1 cellular context compared by ENCODE assay signal in genomic region chr1:19436716-19437476, GRCh38.
TF ChIP-seq lines count a peak whose summit lies in the region.

No MANE protein-coding gene starts in this region.

TF ChIP-seq in HepG2, 621 proteins besides CTCF, POLR2A, EP300 and RAD21 (continued from another document and continues in another):
- TF ChIP-seq, protein P1, sequence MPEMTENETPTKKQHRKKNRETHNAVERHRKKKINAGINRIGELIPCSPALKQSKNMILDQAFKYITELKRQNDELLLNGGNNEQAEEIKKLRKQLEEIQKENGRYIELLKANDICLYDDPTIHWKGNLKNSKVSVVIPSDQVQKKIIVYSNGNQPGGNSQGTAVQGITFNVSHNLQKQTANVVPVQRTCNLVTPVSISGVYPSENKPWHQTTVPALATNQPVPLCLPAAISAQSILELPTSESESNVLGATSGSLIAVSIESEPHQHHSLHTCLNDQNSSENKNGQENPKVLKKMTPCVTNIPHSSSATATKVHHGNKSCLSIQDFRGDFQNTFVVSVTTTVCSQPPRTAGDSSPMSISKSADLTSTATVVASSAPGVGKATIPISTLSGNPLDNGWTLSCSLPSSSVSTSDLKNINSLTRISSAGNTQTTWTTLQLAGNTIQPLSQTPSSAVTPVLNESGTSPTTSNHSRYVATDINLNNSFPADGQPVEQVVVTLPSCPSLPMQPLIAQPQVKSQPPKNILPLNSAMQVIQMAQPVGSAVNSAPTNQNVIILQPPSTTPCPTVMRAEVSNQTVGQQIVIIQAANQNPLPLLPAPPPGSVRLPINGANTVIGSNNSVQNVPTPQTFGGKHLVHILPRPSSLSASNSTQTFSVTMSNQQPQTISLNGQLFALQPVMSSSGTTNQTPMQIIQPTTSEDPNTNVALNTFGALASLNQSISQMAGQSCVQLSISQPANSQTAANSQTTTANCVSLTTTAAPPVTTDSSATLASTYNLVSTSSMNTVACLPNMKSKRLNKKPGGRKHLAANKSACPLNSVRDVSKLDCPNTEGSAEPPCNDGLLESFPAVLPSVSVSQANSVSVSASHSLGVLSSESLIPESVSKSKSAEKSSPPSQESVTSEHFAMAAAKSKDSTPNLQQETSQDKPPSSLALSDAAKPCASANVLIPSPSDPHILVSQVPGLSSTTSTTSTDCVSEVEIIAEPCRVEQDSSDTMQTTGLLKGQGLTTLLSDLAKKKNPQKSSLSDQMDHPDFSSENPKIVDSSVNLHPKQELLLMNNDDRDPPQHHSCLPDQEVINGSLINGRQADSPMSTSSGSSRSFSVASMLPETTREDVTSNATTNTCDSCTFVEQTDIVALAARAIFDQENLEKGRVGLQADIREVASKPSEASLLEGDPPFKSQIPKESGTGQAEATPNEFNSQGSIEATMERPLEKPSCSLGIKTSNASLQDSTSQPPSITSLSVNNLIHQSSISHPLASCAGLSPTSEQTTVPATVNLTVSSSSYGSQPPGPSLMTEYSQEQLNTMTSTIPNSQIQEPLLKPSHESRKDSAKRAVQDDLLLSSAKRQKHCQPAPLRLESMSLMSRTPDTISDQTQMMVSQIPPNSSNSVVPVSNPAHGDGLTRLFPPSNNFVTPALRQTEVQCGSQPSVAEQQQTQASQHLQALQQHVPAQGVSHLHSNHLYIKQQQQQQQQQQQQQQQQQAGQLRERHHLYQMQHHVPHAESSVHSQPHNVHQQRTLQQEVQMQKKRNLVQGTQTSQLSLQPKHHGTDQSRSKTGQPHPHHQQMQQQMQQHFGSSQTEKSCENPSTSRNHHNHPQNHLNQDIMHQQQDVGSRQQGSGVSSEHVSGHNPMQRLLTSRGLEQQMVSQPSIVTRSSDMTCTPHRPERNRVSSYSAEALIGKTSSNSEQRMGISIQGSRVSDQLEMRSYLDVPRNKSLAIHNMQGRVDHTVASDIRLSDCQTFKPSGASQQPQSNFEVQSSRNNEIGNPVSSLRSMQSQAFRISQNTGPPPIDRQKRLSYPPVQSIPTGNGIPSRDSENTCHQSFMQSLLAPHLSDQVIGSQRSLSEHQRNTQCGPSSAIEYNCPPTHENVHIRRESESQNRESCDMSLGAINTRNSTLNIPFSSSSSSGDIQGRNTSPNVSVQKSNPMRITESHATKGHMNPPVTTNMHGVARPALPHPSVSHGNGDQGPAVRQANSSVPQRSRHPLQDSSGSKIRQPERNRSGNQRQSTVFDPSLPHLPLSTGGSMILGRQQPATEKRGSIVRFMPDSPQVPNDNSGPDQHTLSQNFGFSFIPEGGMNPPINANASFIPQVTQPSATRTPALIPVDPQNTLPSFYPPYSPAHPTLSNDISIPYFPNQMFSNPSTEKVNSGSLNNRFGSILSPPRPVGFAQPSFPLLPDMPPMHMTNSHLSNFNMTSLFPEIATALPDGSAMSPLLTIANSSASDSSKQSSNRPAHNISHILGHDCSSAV (CRISPR knock-in tag; IDR thresholded peaks at IDR 0.05; ENCODE audit: borderline replicate concordance): no peak
- no peak for TF ChIP-seq ZNF605 (CRISPR knock-in tag; IDR thresholded peaks at IDR 0.05)
- TF ChIP-seq ZNF788 (CRISPR knock-in tag; IDR thresholded peaks at IDR 0.05; ENCODE audit: borderline replicate concordance): no peak; the same call in 1 of the 2 replicates
- TF ChIP-seq KLF9 (CRISPR knock-in tag; IDR thresholded peaks at IDR 0.05; ENCODE audit: low read depth): peak; percentile 81; the same call in 1 of the 2 replicates
- no peak for TF ChIP-seq TFE3 (CRISPR knock-in tag; IDR thresholded peaks at IDR 0.05)
- no peak for TF ChIP-seq ZNF850 (CRISPR knock-in tag; conservative IDR thresholded peaks at IDR 0.05)
- TF ChIP-seq HNRNPK (IDR thresholded peaks at IDR 0.05; ENCODE audit: low read depth, low read length, poor library complexity, severe bottlenecking): no peak
- TF ChIP-seq FOXA1 (IDR thresholded peaks at IDR 0.05): no peak
- peak; percentile 77 for TF ChIP-seq FOXA1 (CRISPR knock-in tag; IDR thresholded peaks at IDR 0.05)
- TF ChIP-seq SIN3B (IDR thresholded peaks at IDR 0.05; ENCODE audit: low read length): no peak
- TF ChIP-seq ZNF317 (CRISPR knock-in tag; IDR thresholded peaks at IDR 0.05): 0 out of 2 replicates have a peak, but pooled peaks have one; percentile 48
- no peak for TF ChIP-seq ZNF260 (CRISPR knock-in tag; IDR thresholded peaks at IDR 0.05; ENCODE audit: borderline replicate concordance, low read depth)
- TF ChIP-seq, protein P2, sequence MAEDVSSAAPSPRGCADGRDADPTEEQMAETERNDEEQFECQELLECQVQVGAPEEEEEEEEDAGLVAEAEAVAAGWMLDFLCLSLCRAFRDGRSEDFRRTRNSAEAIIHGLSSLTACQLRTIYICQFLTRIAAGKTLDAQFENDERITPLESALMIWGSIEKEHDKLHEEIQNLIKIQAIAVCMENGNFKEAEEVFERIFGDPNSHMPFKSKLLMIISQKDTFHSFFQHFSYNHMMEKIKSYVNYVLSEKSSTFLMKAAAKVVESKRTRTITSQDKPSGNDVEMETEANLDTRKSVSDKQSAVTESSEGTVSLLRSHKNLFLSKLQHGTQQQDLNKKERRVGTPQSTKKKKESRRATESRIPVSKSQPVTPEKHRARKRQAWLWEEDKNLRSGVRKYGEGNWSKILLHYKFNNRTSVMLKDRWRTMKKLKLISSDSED (CRISPR knock-in tag; IDR thresholded peaks at IDR 0.05): no peak
- TF ChIP-seq, protein P3, sequence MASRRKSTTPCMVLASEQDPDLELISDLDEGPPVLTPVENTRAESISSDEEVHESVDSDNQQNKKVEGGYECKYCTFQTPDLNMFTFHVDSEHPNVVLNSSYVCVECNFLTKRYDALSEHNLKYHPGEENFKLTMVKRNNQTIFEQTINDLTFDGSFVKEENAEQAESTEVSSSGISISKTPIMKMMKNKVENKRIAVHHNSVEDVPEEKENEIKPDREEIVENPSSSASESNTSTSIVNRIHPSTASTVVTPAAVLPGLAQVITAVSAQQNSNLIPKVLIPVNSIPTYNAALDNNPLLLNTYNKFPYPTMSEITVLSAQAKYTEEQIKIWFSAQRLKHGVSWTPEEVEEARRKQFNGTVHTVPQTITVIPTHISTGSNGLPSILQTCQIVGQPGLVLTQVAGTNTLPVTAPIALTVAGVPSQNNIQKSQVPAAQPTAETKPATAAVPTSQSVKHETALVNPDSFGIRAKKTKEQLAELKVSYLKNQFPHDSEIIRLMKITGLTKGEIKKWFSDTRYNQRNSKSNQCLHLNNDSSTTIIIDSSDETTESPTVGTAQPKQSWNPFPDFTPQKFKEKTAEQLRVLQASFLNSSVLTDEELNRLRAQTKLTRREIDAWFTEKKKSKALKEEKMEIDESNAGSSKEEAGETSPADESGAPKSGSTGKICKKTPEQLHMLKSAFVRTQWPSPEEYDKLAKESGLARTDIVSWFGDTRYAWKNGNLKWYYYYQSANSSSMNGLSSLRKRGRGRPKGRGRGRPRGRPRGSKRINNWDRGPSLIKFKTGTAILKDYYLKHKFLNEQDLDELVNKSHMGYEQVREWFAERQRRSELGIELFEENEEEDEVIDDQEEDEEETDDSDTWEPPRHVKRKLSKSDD (CRISPR knock-in tag; IDR thresholded peaks at IDR 0.05; ENCODE audit: low read depth): no peak
- no peak for TF ChIP-seq ZNF766 (CRISPR knock-in tag; IDR thresholded peaks at IDR 0.05; ENCODE audit: borderline replicate concordance)
- TF ChIP-seq, protein P4, sequence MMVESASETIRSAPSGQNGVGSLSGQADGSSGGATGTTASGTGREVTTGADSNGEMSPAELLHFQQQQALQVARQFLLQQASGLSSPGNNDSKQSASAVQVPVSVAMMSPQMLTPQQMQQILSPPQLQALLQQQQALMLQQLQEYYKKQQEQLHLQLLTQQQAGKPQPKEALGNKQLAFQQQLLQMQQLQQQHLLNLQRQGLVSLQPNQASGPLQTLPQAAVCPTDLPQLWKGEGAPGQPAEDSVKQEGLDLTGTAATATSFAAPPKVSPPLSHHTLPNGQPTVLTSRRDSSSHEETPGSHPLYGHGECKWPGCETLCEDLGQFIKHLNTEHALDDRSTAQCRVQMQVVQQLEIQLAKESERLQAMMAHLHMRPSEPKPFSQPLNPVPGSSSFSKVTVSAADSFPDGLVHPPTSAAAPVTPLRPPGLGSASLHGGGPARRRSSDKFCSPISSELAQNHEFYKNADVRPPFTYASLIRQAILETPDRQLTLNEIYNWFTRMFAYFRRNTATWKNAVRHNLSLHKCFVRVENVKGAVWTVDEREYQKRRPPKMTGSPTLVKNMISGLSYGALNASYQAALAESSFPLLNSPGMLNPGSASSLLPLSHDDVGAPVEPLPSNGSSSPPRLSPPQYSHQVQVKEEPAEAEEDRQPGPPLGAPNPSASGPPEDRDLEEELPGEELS (CRISPR knock-in tag; IDR thresholded peaks at IDR 0.05): peak; percentile 89
- TF ChIP-seq MBNL3 (CRISPR knock-in tag; conservative IDR thresholded peaks at IDR 0.05): no peak
- TF ChIP-seq MTERF4 (CRISPR knock-in tag; IDR thresholded peaks at IDR 0.05): no peak
- no peak; the same call in 1 of the 2 replicates for TF ChIP-seq ZNF547 (CRISPR knock-in tag; IDR thresholded peaks at IDR 0.05)
- TF ChIP-seq, protein P5, sequence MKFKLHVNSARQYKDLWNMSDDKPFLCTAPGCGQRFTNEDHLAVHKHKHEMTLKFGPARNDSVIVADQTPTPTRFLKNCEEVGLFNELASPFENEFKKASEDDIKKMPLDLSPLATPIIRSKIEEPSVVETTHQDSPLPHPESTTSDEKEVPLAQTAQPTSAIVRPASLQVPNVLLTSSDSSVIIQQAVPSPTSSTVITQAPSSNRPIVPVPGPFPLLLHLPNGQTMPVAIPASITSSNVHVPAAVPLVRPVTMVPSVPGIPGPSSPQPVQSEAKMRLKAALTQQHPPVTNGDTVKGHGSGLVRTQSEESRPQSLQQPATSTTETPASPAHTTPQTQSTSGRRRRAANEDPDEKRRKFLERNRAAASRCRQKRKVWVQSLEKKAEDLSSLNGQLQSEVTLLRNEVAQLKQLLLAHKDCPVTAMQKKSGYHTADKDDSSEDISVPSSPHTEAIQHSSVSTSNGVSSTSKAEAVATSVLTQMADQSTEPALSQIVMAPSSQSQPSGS (CRISPR knock-in tag; IDR thresholded peaks at IDR 0.05): no peak
- peak; percentile 93 for TF ChIP-seq SOX5 (CRISPR knock-in tag; IDR thresholded peaks at IDR 0.05; ENCODE audit: borderline replicate concordance)
- TF ChIP-seq POLR2AphosphoS5 (IDR thresholded peaks at IDR 0.05; ENCODE audit: low read depth, low read length): no peak
- peak; percentile 91 for TF ChIP-seq HNF4A (CRISPR knock-in tag; IDR thresholded peaks at IDR 0.05)
- no peak for TF ChIP-seq ZNF724P (CRISPR knock-in tag; IDR thresholded peaks at IDR 0.05; ENCODE audit: borderline replicate concordance)
- TF ChIP-seq SAFB2 (CRISPR knock-in tag; IDR thresholded peaks at IDR 0.05; ENCODE audit: borderline replicate concordance, low read depth): no peak
- TF ChIP-seq, protein P6, sequence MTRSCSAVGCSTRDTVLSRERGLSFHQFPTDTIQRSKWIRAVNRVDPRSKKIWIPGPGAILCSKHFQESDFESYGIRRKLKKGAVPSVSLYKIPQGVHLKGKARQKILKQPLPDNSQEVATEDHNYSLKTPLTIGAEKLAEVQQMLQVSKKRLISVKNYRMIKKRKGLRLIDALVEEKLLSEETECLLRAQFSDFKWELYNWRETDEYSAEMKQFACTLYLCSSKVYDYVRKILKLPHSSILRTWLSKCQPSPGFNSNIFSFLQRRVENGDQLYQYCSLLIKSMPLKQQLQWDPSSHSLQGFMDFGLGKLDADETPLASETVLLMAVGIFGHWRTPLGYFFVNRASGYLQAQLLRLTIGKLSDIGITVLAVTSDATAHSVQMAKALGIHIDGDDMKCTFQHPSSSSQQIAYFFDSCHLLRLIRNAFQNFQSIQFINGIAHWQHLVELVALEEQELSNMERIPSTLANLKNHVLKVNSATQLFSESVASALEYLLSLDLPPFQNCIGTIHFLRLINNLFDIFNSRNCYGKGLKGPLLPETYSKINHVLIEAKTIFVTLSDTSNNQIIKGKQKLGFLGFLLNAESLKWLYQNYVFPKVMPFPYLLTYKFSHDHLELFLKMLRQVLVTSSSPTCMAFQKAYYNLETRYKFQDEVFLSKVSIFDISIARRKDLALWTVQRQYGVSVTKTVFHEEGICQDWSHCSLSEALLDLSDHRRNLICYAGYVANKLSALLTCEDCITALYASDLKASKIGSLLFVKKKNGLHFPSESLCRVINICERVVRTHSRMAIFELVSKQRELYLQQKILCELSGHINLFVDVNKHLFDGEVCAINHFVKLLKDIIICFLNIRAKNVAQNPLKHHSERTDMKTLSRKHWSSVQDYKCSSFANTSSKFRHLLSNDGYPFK (CRISPR knock-in tag; IDR thresholded peaks at IDR 0.05; ENCODE audit: borderline replicate concordance): no peak
- TF ChIP-seq ZNF768 (CRISPR knock-in tag; IDR thresholded peaks at IDR 0.05): no peak
- no peak for TF ChIP-seq KLF12 (CRISPR knock-in tag; IDR thresholded peaks at IDR 0.05; ENCODE audit: borderline replicate concordance)
- TF ChIP-seq ZFY (CRISPR knock-in tag; IDR thresholded peaks at IDR 0.05): peak; percentile 29; the same call in 1 of the 2 replicates
- no peak for TF ChIP-seq ZNF205 (CRISPR knock-in tag; IDR thresholded peaks at IDR 0.05)
- TF ChIP-seq ZNF577 (CRISPR knock-in tag; IDR thresholded peaks at IDR 0.05; ENCODE audit: borderline replicate concordance, low read depth): no peak
- no peak for TF ChIP-seq KDM5A (IDR thresholded peaks at IDR 0.05; ENCODE audit: borderline replicate concordance, low read length)
- no peak for TF ChIP-seq CBX1 (IDR thresholded peaks at IDR 0.05; ENCODE audit: low read depth)
- TF ChIP-seq, protein P7, sequence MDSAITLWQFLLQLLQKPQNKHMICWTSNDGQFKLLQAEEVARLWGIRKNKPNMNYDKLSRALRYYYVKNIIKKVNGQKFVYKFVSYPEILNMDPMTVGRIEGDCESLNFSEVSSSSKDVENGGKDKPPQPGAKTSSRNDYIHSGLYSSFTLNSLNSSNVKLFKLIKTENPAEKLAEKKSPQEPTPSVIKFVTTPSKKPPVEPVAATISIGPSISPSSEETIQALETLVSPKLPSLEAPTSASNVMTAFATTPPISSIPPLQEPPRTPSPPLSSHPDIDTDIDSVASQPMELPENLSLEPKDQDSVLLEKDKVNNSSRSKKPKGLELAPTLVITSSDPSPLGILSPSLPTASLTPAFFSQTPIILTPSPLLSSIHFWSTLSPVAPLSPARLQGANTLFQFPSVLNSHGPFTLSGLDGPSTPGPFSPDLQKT (CRISPR knock-in tag; IDR thresholded peaks at IDR 0.05; ENCODE audit: borderline replicate concordance): no peak
- TF ChIP-seq SMAD3 (CRISPR knock-in tag; IDR thresholded peaks at IDR 0.05): peak; percentile 59; the same call in 1 of the 2 replicates
- no peak for TF ChIP-seq ESRRA (CRISPR knock-in tag; IDR thresholded peaks at IDR 0.05; ENCODE audit: low read depth)
